26 cellular contexts compared by ENCODE assay signal in genomic region chr16:53153130-53153529, GRCh38.
"Had no signal": no experiment of that assay in that cellular context is flagged by ENCODE, and none has a peak within 500 bp of the region (broad histone marks: within the 10 kb centered on the region; RNA-seq: fewer than 3 reads in every experiment).

No MANE protein-coding gene starts in this region.

- H3K27me3 ChIP-seq: ascending aorta, heart left ventricle, pancreas, spleen, suprapubic skin, tibial artery, upper lobe of right lung had no signal

- H3K9me3 ChIP-seq: pancreas, prostate gland, upper lobe of right lung had no signal

- DNase-seq: activated CD4-positive, alpha-beta T cell treated with anti-CD3 and anti-CD28 coated beads for 48 hours; activated CD4-positive, alpha-beta T cell treated with anti-CD3 and anti-CD28 coated beads, Interleukin-2, amount 50 U/mL, for 48 hours; activated CD8-positive, alpha-beta memory T cell treated with anti-CD3 and anti-CD28 coated beads for 24 hours; activated gamma-delta T cell; activated naive CD4-positive, alpha-beta T cell treated with anti-CD3 and anti-CD28 coated beads, Interleukin-2, amount 10 ng/mL, durations not matched to agents 7 days and 5 days; activated naive CD8-positive, alpha-beta T cell treated with anti-CD3 and anti-CD28 coated beads, Interleukin-2, amount 10 ng/mL, durations not matched to agents 7 days and 5 days; activated T-cell treated with anti-CD3 and anti-CD28 coated beads, Interleukin-2, amount 50 U/mL, for 1 hour; cortex of kidney; effector memory CD8-positive, alpha-beta T cell; heart left ventricle; kidney glomerular epithelial cell; lower lobe of right lung; mesenchymal stem cell; naive thymus-derived CD8-positive, alpha-beta T cell; nucleus accumbens; pancreas; spleen; stimulated activated naive CD4-positive, alpha-beta T cell; T1000; tibial artery; upper lobe of right lung; WERI-Rb-1 had no signal

- H3K4me1 ChIP-seq: prostate gland had no signal

- FAIRE-seq: pancreas had no signal

- H3K36me3 ChIP-seq: prostate gland had no signal

- ATAC-seq: activated CD4-positive, CD25-positive, alpha-beta regulatory T cell treated with anti-CD3 and anti-CD28 coated beads, Interleukin-2, amount 50 U/mL, for 24 hours; effector memory CD8-positive, alpha-beta T cell; lower lobe of right lung; naive thymus-derived CD8-positive, alpha-beta T cell had no signal

- H3K27ac ChIP-seq: ascending aorta, heart left ventricle, lower lobe of right lung, pancreas, prostate gland, spleen, suprapubic skin, tibial artery, upper lobe of right lung, WERI-Rb-1 had no signal

- H3K4me3 ChIP-seq: ascending aorta, heart left ventricle, lower lobe of right lung, pancreas, prostate gland, spleen, suprapubic skin, tibial artery, upper lobe of right lung had no signal
